ENCODE assay signal across 10 cellular contexts in the genomic region with DNA sequence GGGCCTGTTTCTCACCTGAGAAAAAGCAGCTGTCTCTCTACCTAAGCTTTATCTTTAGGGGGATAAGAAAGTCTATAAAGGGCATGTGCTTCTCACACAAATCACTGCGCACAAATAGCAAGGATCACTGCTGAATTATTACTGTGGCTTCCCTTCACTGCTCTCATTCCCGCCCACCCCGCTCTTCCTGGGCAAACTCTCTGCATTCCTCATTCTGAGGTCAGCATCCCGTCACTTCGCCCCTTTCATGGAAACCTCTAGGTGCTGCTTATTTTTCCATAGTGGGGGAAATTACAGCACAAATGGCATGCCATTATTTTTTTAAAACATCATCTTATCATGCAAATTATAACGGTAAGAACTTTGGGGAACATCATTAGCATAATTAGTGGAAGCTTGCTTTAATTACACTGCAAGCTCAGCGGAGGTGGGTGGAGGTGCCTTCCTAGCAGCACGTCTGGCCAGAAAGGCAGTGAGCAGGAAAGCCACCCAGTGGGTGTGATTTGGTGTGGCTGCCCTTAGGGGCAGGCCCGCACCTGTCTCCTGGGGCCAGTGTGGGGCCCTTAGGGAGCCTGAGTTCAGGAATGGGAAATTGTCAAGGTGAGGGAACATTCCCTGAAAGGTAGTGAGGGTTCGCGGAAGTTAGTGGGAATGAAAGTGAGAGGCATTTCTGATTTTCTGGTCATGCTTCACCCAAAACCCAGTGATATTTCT.
A peak's percentile ranks its signal among the peaks of the same experiment; 100 is the strongest.
DNase-seq lines count a peak whose midpoint lies in the region; ATAC-seq, FAIRE-seq and TF ChIP-seq lines count a peak whose summit lies in the region.
"Had no signal": no experiment of that assay in that cellular context is flagged by ENCODE, and none has a peak within 500 bp of the region (broad histone marks: within the 10 kb centered on the region; RNA-seq: fewer than 3 reads in every experiment).

No MANE protein-coding gene starts in this region.

- H3K79me2 ChIP-seq in GM23248 (ENCODE audit: insufficient read depth), result no peaks in the 10 kb centered on the region
- H3K79me2 ChIP-seq in astrocyte (ENCODE audit: insufficient read depth, low read length), result no peaks in the 10 kb centered on the region
- no peaks in the 10 kb centered on the region for H3K79me2 ChIP-seq in hepatocyte

- ATAC-seq in HG03521 (IDR thresholded peaks at IDR 0.05; ENCODE audit: unreplicated experiment), result no peak

- H3F3A ChIP-seq in GM23248 (ENCODE audit: insufficient read depth), result 0 out of 2 replicates have a peak, but pooled peaks cover 3% of the 10 kb centered on the region

- peaks cover 4% of the 10 kb centered on the region for H3K27me3 Mint-ChIP-seq in astrocyte (ENCODE audit: low read depth, unreplicated experiment)

- H3K27me3 ChIP-seq in GM23248 (replicated peaks; ENCODE audit: insufficient read depth), result no peaks in the 10 kb centered on the region
- H3K27me3 ChIP-seq in astrocyte (ENCODE audit: insufficient read depth, low read length), result no peaks in the 10 kb centered on the region
- no peaks in the 10 kb centered on the region for H3K27me3 ChIP-seq in hepatocyte
- peaks cover 11% of the 10 kb centered on the region for H3K27me3 ChIP-seq in skeletal muscle satellite cell (ENCODE audit: control insufficient read depth, insufficient read depth, low read length)

- H3K9me3 Mint-ChIP-seq in astrocyte (ENCODE audit: unreplicated experiment), result no peaks in the 10 kb centered on the region
- H3K9me3 Mint-ChIP-seq: activated T-cell treated with anti-CD3 and anti-CD28 coated beads, Interleukin-2, amount 50 U/mL, for 24 hours had no signal

- no peak overlapping the region for H3K4me3 ChIP-seq in GM23248
- H3K4me3 ChIP-seq in astrocyte (ENCODE audit: insufficient read depth, low read depth, low read length), result no peak overlapping the region
- H3K4me3 ChIP-seq in hepatocyte, result no peak overlapping the region
- no peak overlapping the region for H3K4me3 ChIP-seq in skeletal muscle satellite cell (ENCODE audit: low read length)

- no peak overlapping the region for H3K4me3 Mint-ChIP-seq in astrocyte (ENCODE audit: unreplicated experiment)
- H3K4me3 Mint-ChIP-seq: activated T-cell treated with anti-CD3 and anti-CD28 coated beads, Interleukin-2, amount 50 U/mL, for 24 hours had no signal

- no peaks in the 10 kb centered on the region for H3K36me3 ChIP-seq in GM23248 (ENCODE audit: low read depth)
- H3K36me3 ChIP-seq in astrocyte (ENCODE audit: insufficient read depth, low read length), result no peaks in the 10 kb centered on the region
- H3K36me3 ChIP-seq in hepatocyte (replicated peaks; ENCODE audit: insufficient read depth, low read depth), result no peaks in the 10 kb centered on the region
- H3K36me3 ChIP-seq in skeletal muscle satellite cell (ENCODE audit: insufficient read depth, low read length), result no peaks in the 10 kb centered on the region

- no peaks in the 10 kb centered on the region for H3K9me3 ChIP-seq in GM23248 (ENCODE audit: low read depth)
- no peaks in the 10 kb centered on the region for H3K9me3 ChIP-seq in astrocyte (ENCODE audit: insufficient read depth, low read depth, low read length)
- no peaks in the 10 kb centered on the region for H3K9me3 ChIP-seq in hepatocyte (ENCODE audit: low read depth)
- no peaks in the 10 kb centered on the region for H3K9me3 ChIP-seq in skeletal muscle satellite cell (replicated peaks; ENCODE audit: low read length)

- WGBS in GM23248 (ENCODE audit: low coverage in 1 of 2, low lambda C conversion rate in 2 of 2, missing lambda C conversion rate in 2 of 2), 2 experiments, result 51 to 55% methylated on average over 11 of the region's 11 CpGs
- 63% methylated on average over 11 of the region's 11 CpGs for WGBS in hepatocyte (ENCODE audit: low lambda C conversion rate, missing lambda C conversion rate)

- H3K4me2 ChIP-seq in GM23248 (ENCODE audit: unreplicated experiment) (peak overlapping the region; percentile 27), astrocyte (ENCODE audit: low read length) (peak overlapping the region; percentile 63), hepatocyte (no peak overlapping the region), skeletal muscle satellite cell (ENCODE audit: low read length) (peak overlapping the region; percentile 28)

- in situ Hi-C loops in GM23248 (cut with MboI) (no loop called here), ACHN (cut with HindIII; ENCODE audit: low pct_ligation_motif_present, low pct_unique_long_range_greater_than_20kb, low sequenced_read_pairs) (no loop called here)

- peaks cover 13% of the 10 kb centered on the region for H3K4me1 Mint-ChIP-seq in astrocyte (ENCODE audit: low read depth, unreplicated experiment)

- peak; percentile 83 for DNase-seq in GM23248
- peak; percentile 90 for DNase-seq in astrocyte (ENCODE audit: low read depth)
- DNase-seq in hepatocyte (ENCODE audit: low spot score), result peak; percentile 45
- no peak for DNase-seq in LoVo (ENCODE audit: low spot score)
- no peak for DNase-seq in amygdala (lab: John Stamatoyannopoulos, UW)
- DNase-seq in ACHN, result no peak
- DNase-seq: activated T-cell treated with anti-CD3 and anti-CD28 coated beads, Interleukin-2, amount 50 U/mL, for 24 hours had no signal

- H4K20me1 ChIP-seq in GM23248 (ENCODE audit: insufficient read depth), result no peaks in the 10 kb centered on the region
- H4K20me1 ChIP-seq in astrocyte (ENCODE audit: insufficient read depth, low read length), result no peaks in the 10 kb centered on the region
- no peaks in the 10 kb centered on the region for H4K20me1 ChIP-seq in hepatocyte (ENCODE audit: insufficient read depth, poor library complexity, severe bottlenecking)

- no peaks in the 10 kb centered on the region for H3K36me3 Mint-ChIP-seq in astrocyte (ENCODE audit: low read depth, unreplicated experiment)

- H3K4me1 ChIP-seq in GM23248 (ENCODE audit: insufficient read depth), result peaks cover 13% of the 10 kb centered on the region
- H3K4me1 ChIP-seq in astrocyte (ENCODE audit: insufficient read depth, low read length), result peaks cover 22% of the 10 kb centered on the region
- peaks cover 4% of the 10 kb centered on the region for H3K4me1 ChIP-seq in hepatocyte (ENCODE audit: insufficient read depth)
- H3K4me1 ChIP-seq in skeletal muscle satellite cell (ENCODE audit: control insufficient read depth, insufficient read depth, low read length), result peaks cover 11% of the 10 kb centered on the region

- H3K9me2 ChIP-seq in GM23248 (ENCODE audit: insufficient read depth) (no peaks in the 10 kb centered on the region), hepatocyte (replicated peaks; ENCODE audit: insufficient read depth) (no peaks in the 10 kb centered on the region)

- peak overlapping the region; percentile 50; the same call in 1 of the 2 replicates for H2AFZ ChIP-seq in GM23248
- peak overlapping the region; percentile 11 for H2AFZ ChIP-seq in astrocyte (ENCODE audit: low read depth, low read length)
- no peak overlapping the region for H2AFZ ChIP-seq in hepatocyte

- H3K27ac Mint-ChIP-seq in astrocyte (ENCODE audit: unreplicated experiment), result peak overlapping the region; percentile 86
- H3K27ac Mint-ChIP-seq: activated T-cell treated with anti-CD3 and anti-CD28 coated beads, Interleukin-2, amount 50 U/mL, for 24 hours had no signal

- H3K9ac ChIP-seq in GM23248 (peak overlapping the region; percentile 28; the same call in 1 of the 2 replicates), astrocyte (ENCODE audit: low read length) (peak overlapping the region; percentile 35), skeletal muscle satellite cell (ENCODE audit: low read depth, low read length) (no peak overlapping the region)

- FAIRE-seq in astrocyte (lab: Jason Lieb, UNC), result peak; percentile 74
- FAIRE-seq: H54 had no signal

- peak overlapping the region; percentile 60 for H3K27ac ChIP-seq in GM23248
- H3K27ac ChIP-seq in astrocyte (ENCODE audit: low read depth, low read length), result peak overlapping the region; percentile 52
- H3K27ac ChIP-seq in hepatocyte, result no peak overlapping the region

- TF ChIP-seq CTCF in astrocyte (IDR thresholded peaks at IDR 0.05; ENCODE audit: insufficient read depth, low read depth, low read length), result no peak
- TF ChIP-seq CTCF in hepatocyte (IDR thresholded peaks at IDR 0.05; ENCODE audit: poor library complexity), result no peak

Comparison
In these comparisons a context has a peak if more than half of its experiments do, and no peak if none do; other contexts are left out.
1. DNase-seq: peak in GM23248 (single experiment), astrocyte (single experiment) and hepatocyte (single experiment); none in LoVo (single experiment), amygdala (0 of 56) and ACHN (single experiment).